8 cellular contexts compared by ENCODE assay signal in genomic region chr12:116277393-116278258, GRCh38. TPM values are rescaled to one million over a fixed set of nuclear protein-coding genes. Genes with fewer than 3 reads are reported as not detected.
DNase-seq lines count a peak whose midpoint lies in the region; ATAC-seq, FAIRE-seq and TF ChIP-seq lines count a peak whose summit lies in the region.

Gene MED13L, minus strand, starts transcription at chr12:116277693. Its CDS starts 562 bp downstream, at chr12:116277131.

- peaks cover 7% of the 10 kb centered on the region for H3K27me3 Mint-ChIP-seq in T-helper 2 cell treated with Interferon-gamma antibody and Interleukin-4, amounts not matched to agents 5 μg/mL and 100 μg/mL, for 36 hours (ENCODE audit: low read depth)

- peak; percentile 55 for FAIRE-seq in urothelium cell line (lab: Jason Lieb, UNC)

- ATAC-seq in HG02763 (IDR thresholded peaks at IDR 0.05; ENCODE audit: unreplicated experiment) = peak; percentile 84

- peak; percentile 97 for DNase-seq in GM13976 (ENCODE audit: low spot score)
- DNase-seq in NCI-H1417 treated with DMSO at 0.1 percent for 48 hours (lab: John Stamatoyannopoulos, UW) = peak; percentile 38
- peak; percentile 89 for DNase-seq in T-helper 2 cell treated with Interferon-gamma antibody and Interleukin-4, amounts not matched to agents 5 μg/mL and 100 μg/mL, for 36 hours (ENCODE audit: low spot score)
- DNase-seq in anterior cingulate cortex (lab: John Stamatoyannopoulos, UW) = peak in 57 of 58 donors; percentile 21 to 93 (median 88)
- peak; percentile 88 for DNase-seq in right atrium auricular region (ENCODE audit: low spot score)
- DNase-seq in putamen (ENCODE audit: low spot score) = peak; percentile 93
- peak; percentile 97 for DNase-seq in urothelium cell line (ENCODE audit: low spot score)

- TF ChIP-seq CTCF in GM13976 (IDR thresholded peaks at IDR 0.05; ENCODE audit: borderline replicate concordance, control extremely low read depth, extremely low read depth, insufficient read depth, missing control alignments) = peak; percentile 55
- peak; percentile 55 to 57 for TF ChIP-seq CTCF in right atrium auricular region (IDR thresholded peaks at IDR 0.05)

- H3K27ac ChIP-seq in right atrium auricular region = peak within 1 kb of the TSS; percentile 86 to 93

- H3K27ac Mint-ChIP-seq in T-helper 2 cell treated with Interferon-gamma antibody and Interleukin-4, amounts not matched to agents 5 μg/mL and 100 μg/mL, for 36 hours = peak within 1 kb of the TSS; percentile 90

- H3K4me3 Mint-ChIP-seq in T-helper 2 cell treated with Interferon-gamma antibody and Interleukin-4, amounts not matched to agents 5 μg/mL and 100 μg/mL, for 36 hours = peak within 1 kb of the TSS; percentile 94

- H3K4me3 ChIP-seq in right atrium auricular region = peak within 1 kb of the TSS; percentile 69 to 80

- no peaks in the 10 kb centered on the region for H3K36me3 ChIP-seq in right atrium auricular region

- no peaks in the 10 kb centered on the region for H3K9me3 ChIP-seq in right atrium auricular region

- no peaks in the 10 kb centered on the region for H3K36me3 Mint-ChIP-seq in T-helper 2 cell treated with Interferon-gamma antibody and Interleukin-4, amounts not matched to agents 5 μg/mL and 100 μg/mL, for 36 hours (ENCODE audit: low read depth)

- H3K4me1 Mint-ChIP-seq in T-helper 2 cell treated with Interferon-gamma antibody and Interleukin-4, amounts not matched to agents 5 μg/mL and 100 μg/mL, for 36 hours (ENCODE audit: low read depth) = peaks cover 47% of the 10 kb centered on the region

- in situ Hi-C loops in GM13976 (cut with MboI; ENCODE audit: low sequenced_read_pairs, unreplicated experiment) = no loop called here

- H3K4me1 ChIP-seq in right atrium auricular region = peaks cover 0 to 39% of the 10 kb centered on the region in 2 donors

- H3K9me3 Mint-ChIP-seq in T-helper 2 cell treated with Interferon-gamma antibody and Interleukin-4, amounts not matched to agents 5 μg/mL and 100 μg/mL, for 36 hours = no peaks in the 10 kb centered on the region

- H3K27me3 ChIP-seq in right atrium auricular region = no peaks in the 10 kb centered on the region

RNA-seq across cellular contexts. Expression of gene MED13L, which starts in this region (rescaled TPM):
- total RNA-seq in right atrium auricular region = 10 to 100 TPM; 55.0 to 64.1 TPM

Comparison
In these comparisons a context has a peak if more than half of its experiments do, and no peak if none do; other contexts are left out.
1. Peak in every context shown above with its lines: DNase-seq, ATAC-seq, H3K4me3 ChIP-seq and H3K27ac ChIP-seq.
2. DNase-seq: peak in every context shown above with its lines; median percentile 97 in GM13976; 97 in urothelium cell line; 93 in putamen; 89 in T-helper 2 cell treated with Interferon-gamma antibody and Interleukin-4, amounts not matched to agents 5 μg/mL and 100 μg/mL, for 36 hours; 88 in anterior cingulate cortex; 88 in right atrium auricular region; 38 in NCI-H1417 treated with DMSO at 0.1 percent for 48 hours.